18 cellular contexts compared by ENCODE assay signal in the genomic region with DNA sequence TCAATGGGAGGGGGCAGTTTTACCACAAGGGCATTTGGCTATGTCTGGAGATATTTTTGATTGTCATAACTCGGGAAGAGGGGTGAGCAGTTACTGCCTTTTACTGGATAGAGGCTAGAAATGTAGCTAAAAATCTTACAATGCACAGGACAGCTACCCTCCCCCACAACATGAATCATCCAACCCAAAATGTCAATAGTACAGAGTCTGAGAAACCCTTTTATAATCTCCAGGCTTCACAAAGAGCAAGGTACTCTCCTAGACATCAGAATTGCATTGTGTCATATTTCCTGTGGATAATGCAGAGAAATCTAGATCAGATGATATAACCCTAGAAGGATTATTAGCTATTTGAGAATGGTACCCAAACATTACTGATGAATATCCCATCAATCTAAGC.
DNase-seq lines count a peak whose midpoint lies in the region; ATAC-seq, FAIRE-seq and TF ChIP-seq lines count a peak whose summit lies in the region.
"Had no signal": no experiment of that assay in that cellular context is flagged by ENCODE, and none has a peak within 500 bp of the region (broad histone marks: within the 10 kb centered on the region; RNA-seq: fewer than 3 reads in every experiment).

No MANE protein-coding gene starts in this region.

- ATAC-seq in HG02852 (IDR thresholded peaks at IDR 0.05; ENCODE audit: unreplicated experiment): no peak
- ATAC-seq: GM12878 had no signal

- TF ChIP-seq CTCF in HFF-Myc (IDR thresholded peaks at IDR 0.05; ENCODE audit: low read depth, low read length, missing control alignments): no peak

- H3K4me3 ChIP-seq in HFF-Myc (replicated peaks; ENCODE audit: low read depth, low read length): no peak overlapping the region
- H3K4me3 ChIP-seq: colonic mucosa, GM12878, right atrium auricular region, SK-N-MC, suprapubic skin had no signal

- DNase-seq in A172 (ENCODE audit: low spot score) (peak; percentile 8), HFF-Myc (ENCODE audit: extremely low read depth, low read depth) (peak; percentile 39), astrocyte of the hippocampus (ENCODE audit: low read depth, low spot score) (peak; percentile 26), fibroblast of the conjunctiva (ENCODE audit: low read depth) (peak; percentile 22), GM12892 (ENCODE audit: insufficient read length) (no peak), hippocampal formation (lab: John Stamatoyannopoulos, UW) (no peak), kidney glomerular epithelial cell (lab: John Stamatoyannopoulos, UW) (no peak)
- DNase-seq: colonic mucosa; GOT3; midbrain; NCI-H187 treated with DMSO at 0.1 percent for 48 hours; stimulated activated CD4-positive, alpha-beta T cell treated with anti-CD3 and anti-CD28 coated beads, Interleukin-1b, Interleukin-23, amount 100 ng/mL, for 48 hours had no signal

- FAIRE-seq in GM12892 (lab: Jason Lieb, UNC): no peak
- FAIRE-seq: G401.6, GM12878 had no signal

- no peak for TF ChIP-seq POLR2A in GM12892 (IDR thresholded peaks at IDR 0.05; ENCODE audit: low read depth, low read length)

Comparison
In these comparisons a context has a peak if more than half of its experiments do, and no peak if none do; other contexts are left out.
1. DNase-seq: peak in A172 (single experiment), HFF-Myc (single experiment), astrocyte of the hippocampus (single experiment) and fibroblast of the conjunctiva (single experiment); none in GM12892 (single experiment), hippocampal formation (0 of 2) and kidney glomerular epithelial cell (single experiment).